8 cellular contexts compared by ENCODE assay signal in genomic region chr3:128619146-128619890, GRCh38. TPM values are rescaled to one million over a fixed set of nuclear protein-coding genes. Genes with fewer than 3 reads are reported as not detected.
DNase-seq lines count a peak whose midpoint lies in the region; ATAC-seq, FAIRE-seq and TF ChIP-seq lines count a peak whose summit lies in the region.
"Had no signal": no experiment of that assay in that cellular context is flagged by ENCODE, and none has a peak within 500 bp of the region (broad histone marks: within the 10 kb centered on the region; RNA-seq: fewer than 3 reads in every experiment).

No MANE protein-coding gene starts in this region.

- H2AFZ ChIP-seq in endothelial cell of umbilical vein (ENCODE audit: low read depth, low read length) = no peak overlapping the region

- peak; percentile 79 for FAIRE-seq in endothelial cell of umbilical vein (lab: Jason Lieb, UNC)

- TF ChIP-seq CTCF in HEK293 (tag by site-specific recombination; IDR thresholded peaks at IDR 0.05) = no peak
- TF ChIP-seq CTCF in endothelial cell of umbilical vein (IDR thresholded peaks at IDR 0.05; ENCODE audit: extremely low read depth in 1 of 2, insufficient read depth in 1 of 2, low read depth in 1 of 2, low read length in 2 of 2) = no peak
- no peak for TF ChIP-seq CTCF in suprapubic skin (IDR thresholded peaks at IDR 0.05)

- WGBS in suprapubic skin = 66% methylated on average over 7 of the region's 7 CpGs

- H3K36me3 ChIP-seq in HEK293 (ENCODE audit: control insufficient read depth in 2 of 2, insufficient read depth in 1 of 2, low read length in 2 of 2) (peaks cover 12 to 85% of the 10 kb centered on the region in 2 experiments), endothelial cell of umbilical vein (ENCODE audit: control insufficient read depth in 2 of 2, extremely low read depth in 1 of 2, insufficient read depth in 2 of 2, low read length in 2 of 2) (peaks cover 19 to 35% of the 10 kb centered on the region in 2 experiments), skeletal muscle tissue (ENCODE audit: control insufficient read depth in 3 of 3, insufficient read depth in 3 of 3, low read length in 3 of 3) (peaks cover 28 to 35% (median 34%) of the 10 kb centered on the region in 3 donors), suprapubic skin (peaks cover 46% of the 10 kb centered on the region)

- TF ChIP-seq EP300 in suprapubic skin (IDR thresholded peaks at IDR 0.05) = no peak

- CTCF ChIA-PET in HEK293 (lab: Yijun Ruan, JAX) (interaction anchor here (0.5 to 0.6 kb wide), 2 partner anchors 408 to 621 kb away, joined by 3 read pairs; no protein-coding TSS in a partner anchor), endothelial cell of umbilical vein (lab: Charles Lee) (interaction anchor here (2.1 to 3.1 kb wide), 2 partner anchors 11 to 30 kb away, joined by 14 to 29 read pairs; no protein-coding TSS in a partner anchor)

- dilution Hi-C loops in endothelial cell of umbilical vein (cut with MboI; ENCODE audit: extremely low pct_ligation_motif_present, low sequenced_read_pairs) = no loop called here

- DNase-seq in SIG-M5 treated with dmso at 0.1 percent for 504 hours (lab: John Stamatoyannopoulos, UW; ENCODE audit: unreplicated experiment) = peak; percentile 95
- DNase-seq in endothelial cell of umbilical vein (ENCODE audit: low read depth, low spot score) = peak; percentile 67
- no peak for DNase-seq in suprapubic skin (ENCODE audit: low spot score in 2 of 2)
- no peak for DNase-seq in C1 segment of cervical spinal cord (lab: John Stamatoyannopoulos, UW)
- DNase-seq: heart left ventricle had no signal

- no peaks in the 10 kb centered on the region for H4K20me1 ChIP-seq in endothelial cell of umbilical vein (replicated peaks; ENCODE audit: control insufficient read depth, extremely low read depth, insufficient read depth, low read length)

- BruUV-seq in endothelial cell of umbilical vein (replicated peaks; lab: Mats Ljungman, UMichigan) = no TSS peak

- no peaks in the 10 kb centered on the region for H3K4me1 ChIP-seq in HEK293 (ENCODE audit: control insufficient read depth, insufficient read depth, low read length)
- peaks cover 45% of the 10 kb centered on the region for H3K4me1 ChIP-seq in endothelial cell of umbilical vein (ENCODE audit: control insufficient read depth, extremely low read depth, insufficient read depth, low read length)
- peaks cover 23 to 30% (median 26%) of the 10 kb centered on the region in 3 donors for H3K4me1 ChIP-seq in skeletal muscle tissue (ENCODE audit: control insufficient read depth in 3 of 3, insufficient read depth in 3 of 3, low read length in 3 of 3)
- peaks cover 23% of the 10 kb centered on the region for H3K4me1 ChIP-seq in suprapubic skin

- intact Hi-C loops in endothelial cell of umbilical vein (cut with micrococcal nuclease) = loop anchor here (1.0 to 5.0 kb wide), 3 partner anchors 175 to 628 kb away; partner anchors contain the start of genes ACAD9 and COPG1

- POLR2A ChIA-PET in HEK293 (lab: Yijun Ruan, JAX) (no interaction called here), endothelial cell of umbilical vein (lab: Charles Lee) (no interaction called here)

- H3K9me3 ChIP-seq in HEK293 (ENCODE audit: control insufficient read depth, insufficient read depth, low read depth, low read length) = no peaks in the 10 kb centered on the region
- H3K9me3 ChIP-seq in endothelial cell of umbilical vein (replicated peaks; ENCODE audit: control insufficient read depth, insufficient read depth, low read length) = no peaks in the 10 kb centered on the region
- H3K9me3 ChIP-seq in skeletal muscle tissue (ENCODE audit: control insufficient read depth in 3 of 3, low read length in 3 of 3) = no peaks in the 10 kb centered on the region
- H3K9me3 ChIP-seq in suprapubic skin = no peaks in the 10 kb centered on the region
- H3K9me3 ChIP-seq: heart left ventricle had no signal

- H3K9me1 ChIP-seq in endothelial cell of umbilical vein (replicated peaks; ENCODE audit: control insufficient read depth, extremely low read depth, insufficient read depth, low read length) = no peaks in the 10 kb centered on the region

- peaks cover 30% of the 10 kb centered on the region for H3K79me2 ChIP-seq in endothelial cell of umbilical vein (ENCODE audit: control insufficient read depth, insufficient read depth, low read length)

- peak overlapping the region; percentile 19 for H3K4me2 ChIP-seq in endothelial cell of umbilical vein (ENCODE audit: insufficient read depth, low read length)

- no peak overlapping the region for H3K27ac ChIP-seq in HEK293 (ENCODE audit: extremely low read depth, low read depth, low read length)
- H3K27ac ChIP-seq in endothelial cell of umbilical vein (ENCODE audit: insufficient read depth, low read depth, low read length) = peak overlapping the region; percentile 60
- H3K27ac ChIP-seq in skeletal muscle tissue (ENCODE audit: low read depth, low read length) = no peak overlapping the region
- H3K27ac ChIP-seq in suprapubic skin = no peak overlapping the region

- H3K9ac ChIP-seq in endothelial cell of umbilical vein (replicated peaks; ENCODE audit: extremely low read depth, insufficient read depth, low read length) = peak overlapping the region; percentile 12
- H3K9ac ChIP-seq in skeletal muscle tissue (ENCODE audit: low read depth in 1 of 3, low read length in 3 of 3) = peak overlapping the region; percentile 93 to 99 (median 97)

- no peak for ATAC-seq in HG03196 (IDR thresholded peaks at IDR 0.05; ENCODE audit: unreplicated experiment)
- ATAC-seq: heart left ventricle had no signal

- H3K27me3 ChIP-seq in endothelial cell of umbilical vein (ENCODE audit: control insufficient read depth in 2 of 2, insufficient read depth in 2 of 2, low read length in 2 of 2) (no peaks in the 10 kb centered on the region), skeletal muscle tissue (ENCODE audit: control insufficient read depth in 3 of 3, insufficient read depth in 3 of 3, low read length in 3 of 3) (no peaks in the 10 kb centered on the region), suprapubic skin (no peaks in the 10 kb centered on the region)
- H3K27me3 ChIP-seq: heart left ventricle had no signal

- TF ChIP-seq POLR2A in endothelial cell of umbilical vein (IDR thresholded peaks at IDR 0.05; ENCODE audit: low read depth, low read length) (peak; percentile 34), suprapubic skin (IDR thresholded peaks at IDR 0.05) (no peak)

- no peak overlapping the region for H3K4me3 ChIP-seq in HEK293 (ENCODE audit: low read depth, low read length)
- no peak overlapping the region for H3K4me3 ChIP-seq in endothelial cell of umbilical vein (replicated peaks in 1 of 3; ENCODE audit: insufficient read depth in 1 of 3, low read depth in 1 of 3, low read length in 3 of 3)
- H3K4me3 ChIP-seq in skeletal muscle tissue (ENCODE audit: low read length in 3 of 3) = peak overlapping the region; percentile 90 to 99 (median 91)
- no peak overlapping the region for H3K4me3 ChIP-seq in suprapubic skin

TF ChIP-seq in HEK293, 187 proteins besides CTCF, POLR2A, EP300 and RAD21 (continues in another document):
- TF ChIP-seq PRDM1 (tag by site-specific recombination; IDR thresholded peaks at IDR 0.05) = 0 out of 2 replicates have a peak, but pooled peaks have one; percentile 11

TF ChIP-seq in endothelial cell of umbilical vein, 7 proteins besides CTCF, POLR2A, EP300 and RAD21:
- TF ChIP-seq MAX (IDR thresholded peaks at IDR 0.05; ENCODE audit: insufficient read depth, insufficient read length) (no peak), POLR2AphosphoS5 (IDR thresholded peaks at IDR 0.05; ENCODE audit: insufficient read depth, low read depth, low read length) (peak; percentile 34), FOS (IDR thresholded peaks at IDR 0.05; ENCODE audit: borderline replicate concordance, insufficient read depth, low read length) (peak; percentile 93), EZH2 (IDR thresholded peaks at IDR 0.05; ENCODE audit: borderline replicate concordance, low read depth, low read length, severe bottlenecking) (no peak), JUN (IDR thresholded peaks at IDR 0.05; ENCODE audit: borderline replicate concordance, insufficient read depth, insufficient read length, low read depth) (peak; percentile 87), GATA2 (IDR thresholded peaks at IDR 0.05; ENCODE audit: insufficient read depth, insufficient read length, low read depth, low read length) (no peak)

RNA-seq across cellular contexts. Expression of gene RPN1, which starts 31.3 kb away (rescaled TPM):
- total RNA-seq in endothelial cell of umbilical vein = 244 and 250 TPM in 2 replicates
- polyA plus RNA-seq in endothelial cell of umbilical vein = 251 and 266 TPM in 2 replicates
- 266 and 288 TPM in 2 replicates for polyA plus RNA-seq in endothelial cell of umbilical vein (2011; cell fraction: cytosol; rRNA removed)
- polyA plus RNA-seq in endothelial cell of umbilical vein (2011; cell fraction: nucleus; rRNA removed) = 163 and 181 TPM in 2 replicates
- polyA plus RNA-seq in endothelial cell of umbilical vein (2012) = 198 and 216 TPM in 2 replicates
- 510 and 528 TPM in 2 replicates for polyA minus RNA-seq in endothelial cell of umbilical vein
- 275 TPM for polyA minus RNA-seq in endothelial cell of umbilical vein (2011; cell fraction: cytosol; rRNA and poly(A)+ RNA removed)
- polyA minus RNA-seq in endothelial cell of umbilical vein (2011; cell fraction: nucleus; rRNA and poly(A)+ RNA removed) = 128 and 181 TPM in 2 replicates
- 159 TPM for total RNA-seq in skeletal muscle tissue
- total RNA-seq in suprapubic skin = 100 to 1,000 TPM in 3 of 4 donors, 10 to 100 TPM in 1; 91.5 to 150 (median 148) TPM

Comparison
In these comparisons a context has a peak if more than half of its experiments do, and no peak if none do; other contexts are left out.
1. H3K4me3 ChIP-seq: peak in skeletal muscle tissue (3 of 3); none in HEK293 (single experiment), endothelial cell of umbilical vein (0 of 3) and suprapubic skin (single experiment).
2. DNase-seq: peak in SIG-M5 treated with dmso at 0.1 percent for 504 hours (single experiment) and endothelial cell of umbilical vein (single experiment); none in suprapubic skin (0 of 2) and C1 segment of cervical spinal cord (0 of 14).